In genomic region chr13:113415032-113415431, GRCh38 we compare ENCODE assay signal across 19 cellular contexts. TPM values are rescaled to one million over a fixed set of nuclear protein-coding genes. Genes with fewer than 3 reads are reported as not detected.
"Had no signal": no experiment of that assay in that cellular context is flagged by ENCODE, and none has a peak within 500 bp of the region (broad histone marks: within the 10 kb centered on the region; RNA-seq: fewer than 3 reads in every experiment).

No MANE protein-coding gene starts in this region.

- H3K9me3 ChIP-seq: breast epithelium, colonic mucosa, pancreas, right lobe of liver, stomach, vagina had no signal

- H3K27ac ChIP-seq: breast epithelium, colonic mucosa, pancreas, right lobe of liver had no signal

- FAIRE-seq: pancreas had no signal

- H3K4me2 ChIP-seq: smooth muscle cell had no signal

- H3K36me3 ChIP-seq: breast epithelium, colonic mucosa, pancreas, right lobe of liver, stomach, vagina had no signal

- H3K4me3 ChIP-seq: breast epithelium, colonic mucosa, pancreas, right lobe of liver, smooth muscle cell, stomach, vagina had no signal

- H3K4me1 ChIP-seq: colonic mucosa, pancreas, right lobe of liver had no signal

- ATAC-seq: activated CD4-positive, alpha-beta T cell treated with anti-CD3 and anti-CD28 coated beads for 36 hours; activated T-helper 17 cell treated with anti-CD3 and anti-CD28 coated beads, Interleukin-2, amount 50 U/mL, for 72 hours; pancreas; right lobe of liver; stimulated activated memory B cell treated with anti-CD40 and anti-IgM and Interleukin-4, amounts not matched to agents 10 μg/mL and 1 μg/mL and 100 μg/mL, for 72 hours had no signal

- H3K27me3 ChIP-seq: breast epithelium, colonic mucosa, pancreas, right lobe of liver, vagina had no signal

- DNase-seq: activated B cell treated with CpG ODN at 0.5 μM for 24 hours; activated CD4-positive, alpha-beta T cell treated with anti-CD3 and anti-CD28 coated beads for 36 hours; activated CD4-positive, alpha-beta T cell treated with anti-CD3 and anti-CD28 coated beads, Interleukin-2, amount 50 U/mL, for 4 hours; activated CD8-positive, alpha-beta memory T cell treated with anti-CD3 and anti-CD28 coated beads for 24 hours; activated CD8-positive, alpha-beta memory T cell treated with anti-CD3 and anti-CD28 coated beads, Interleukin-2, amount 50 U/mL, for 4 hours; activated naive CD8-positive, alpha-beta T cell treated with anti-CD3 and anti-CD28 coated beads for 36 hours; activated T-cell treated with anti-CD3 and anti-CD28 coated beads, Interleukin-2, amount 50 U/mL, for 24 hours; colonic mucosa; endodermal cell; stimulated activated CD4-positive, alpha-beta T cell treated with anti-CD3 and anti-CD28 coated beads, Interleukin-15, amount 100 ng/mL, for 24 hours; stomach had no signal

RNA-seq across cellular contexts. Expression of gene GRTP1, which starts 51.1 kb away (rescaled TPM):
- total RNA-seq: activated B cell treated with CpG ODN at 0.5 μM for 24 hours; activated naive CD8-positive, alpha-beta T cell treated with anti-CD3 and anti-CD28 coated beads for 36 hours; myocyte had no signal
